In the genomic region with DNA sequence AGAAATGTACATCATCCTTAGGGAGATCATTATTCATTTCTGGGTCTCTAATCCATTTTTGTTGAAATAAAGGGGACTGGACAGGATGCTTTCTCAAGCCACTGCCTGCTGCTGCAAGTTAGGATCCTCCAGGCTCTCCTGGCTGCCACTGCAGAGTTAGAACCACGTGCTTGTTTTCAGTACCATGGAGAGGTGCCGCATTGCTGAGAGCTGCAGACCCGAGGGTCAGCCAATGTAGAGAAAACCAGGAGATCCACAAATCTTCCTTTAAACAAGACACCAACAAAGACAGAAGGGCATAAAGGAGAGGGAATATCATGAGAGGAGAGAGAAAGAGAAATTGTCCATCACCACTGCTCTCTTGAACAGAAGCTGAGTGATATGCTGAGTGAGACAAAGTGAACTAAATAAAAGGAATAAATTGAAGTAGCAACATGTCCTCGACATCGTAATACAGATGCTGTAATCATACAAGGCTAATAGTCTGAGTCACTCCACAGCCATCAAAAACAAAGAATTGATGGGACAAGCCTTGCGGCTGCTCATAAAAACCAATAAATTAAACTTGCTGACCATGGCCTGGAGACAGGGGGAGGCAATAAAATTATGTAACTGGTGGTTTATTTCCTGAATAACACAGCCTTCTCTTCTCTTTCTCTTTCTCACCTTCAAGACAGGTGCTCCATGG, we compare ENCODE assay signal across 1 cellular context.
TF ChIP-seq lines count a peak whose summit lies in the region.

No MANE protein-coding gene starts in this region.

TF ChIP-seq in HepG2, 621 proteins besides CTCF, POLR2A, EP300 and RAD21 (continued from another document and continues in another):
- TF ChIP-seq, protein P1, sequence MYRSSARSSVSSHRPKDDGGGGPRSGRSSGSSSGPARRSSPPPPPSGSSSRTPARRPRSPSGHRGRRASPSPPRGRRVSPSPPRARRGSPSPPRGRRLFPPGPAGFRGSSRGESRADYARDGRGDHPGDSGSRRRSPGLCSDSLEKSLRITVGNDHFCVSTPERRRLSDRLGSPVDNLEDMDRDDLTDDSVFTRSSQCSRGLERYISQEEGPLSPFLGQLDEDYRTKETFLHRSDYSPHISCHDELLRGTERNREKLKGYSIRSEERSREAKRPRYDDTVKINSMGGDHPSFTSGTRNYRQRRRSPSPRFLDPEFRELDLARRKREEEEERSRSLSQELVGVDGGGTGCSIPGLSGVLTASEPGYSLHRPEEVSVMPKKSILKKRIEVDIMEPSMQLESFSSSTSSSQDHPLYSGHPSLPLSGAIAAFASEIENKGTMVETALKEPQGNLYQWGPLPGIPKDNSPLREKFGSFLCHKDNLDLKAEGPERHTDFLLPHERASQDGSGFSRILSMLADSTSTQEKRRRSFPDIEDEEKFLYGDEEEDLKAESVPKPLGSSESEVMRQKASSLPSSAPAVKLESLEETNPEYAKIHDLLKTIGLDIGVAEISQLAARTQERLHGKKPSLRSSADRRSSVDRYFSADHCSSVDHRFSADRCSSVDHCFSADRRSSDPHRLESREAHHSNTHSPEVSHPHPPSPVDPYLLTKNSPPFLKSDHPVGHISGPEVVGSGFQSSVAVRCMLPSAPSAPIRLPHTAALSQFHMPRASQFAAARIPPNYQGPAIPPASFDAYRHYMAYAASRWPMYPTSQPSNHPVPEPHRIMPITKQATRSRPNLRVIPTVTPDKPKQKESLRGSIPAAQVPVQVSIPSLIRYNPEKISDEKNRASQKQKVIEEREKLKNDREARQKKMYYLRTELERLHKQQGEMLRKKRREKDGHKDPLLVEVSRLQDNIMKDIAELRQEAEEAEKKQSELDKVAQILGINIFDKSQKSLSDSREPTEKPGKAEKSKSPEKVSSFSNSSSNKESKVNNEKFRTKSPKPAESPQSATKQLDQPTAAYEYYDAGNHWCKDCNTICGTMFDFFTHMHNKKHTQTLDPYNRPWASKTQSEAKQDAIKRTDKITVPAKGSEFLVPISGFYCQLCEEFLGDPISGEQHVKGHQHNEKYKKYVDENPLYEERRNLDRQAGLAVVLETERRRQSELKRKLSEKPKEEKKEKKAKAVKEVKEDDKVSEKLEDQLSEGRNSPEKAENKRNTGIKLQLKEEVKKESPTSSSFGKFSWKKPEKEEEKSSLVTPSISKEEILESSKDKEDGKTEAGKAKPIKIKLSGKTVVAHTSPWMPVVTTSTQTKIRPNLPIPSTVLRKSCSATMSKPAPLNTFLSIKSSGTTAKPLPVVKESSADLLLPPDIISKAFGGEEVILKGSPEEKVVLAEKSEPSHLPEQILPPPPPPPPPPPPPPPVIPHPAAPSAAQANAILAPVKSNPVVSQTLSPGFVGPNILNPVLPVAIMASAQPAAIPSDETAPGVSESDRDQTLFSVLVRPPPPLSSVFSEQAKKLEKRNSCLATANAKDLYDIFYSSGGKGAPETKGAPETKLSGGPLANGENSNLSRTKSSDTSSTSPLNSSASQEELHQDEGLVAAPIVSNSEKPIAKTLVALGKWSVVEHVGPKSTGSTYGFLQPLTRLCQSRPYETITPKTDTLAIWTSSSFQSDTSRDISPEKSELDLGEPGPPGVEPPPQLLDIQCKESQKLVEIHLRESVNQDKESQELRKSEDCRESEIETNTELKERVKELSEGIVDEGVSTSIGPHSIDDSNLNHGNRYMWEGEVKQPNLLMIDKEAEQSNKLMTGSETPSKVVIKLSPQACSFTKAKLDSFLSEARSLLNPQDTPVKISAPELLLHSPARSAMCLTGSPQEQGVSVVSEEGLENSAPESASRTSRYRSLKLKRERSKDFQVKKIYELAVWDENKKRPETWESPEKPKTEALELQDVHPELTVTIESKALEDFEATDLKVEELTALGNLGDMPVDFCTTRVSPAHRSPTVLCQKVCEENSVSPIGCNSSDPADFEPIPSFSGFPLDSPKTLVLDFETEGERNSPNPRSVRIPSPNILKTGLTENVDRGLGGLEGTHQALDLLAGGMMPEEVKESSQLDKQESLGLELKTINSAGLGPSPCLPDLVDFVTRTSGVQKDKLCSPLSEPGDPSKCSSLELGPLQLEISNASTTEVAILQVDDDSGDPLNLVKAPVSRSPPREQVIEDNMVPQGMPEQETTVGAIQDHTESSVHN (CRISPR knock-in tag; IDR thresholded peaks at IDR 0.05), result no peak
- TF ChIP-seq ZNF556 (CRISPR knock-in tag; IDR thresholded peaks at IDR 0.05; ENCODE audit: borderline replicate concordance) (no peak), ZSCAN22 (CRISPR knock-in tag; IDR thresholded peaks at IDR 0.05) (no peak), ZEB1 (IDR thresholded peaks at IDR 0.05; ENCODE audit: insufficient replicate concordance, low read depth) (no peak), ZNF543 (CRISPR knock-in tag; IDR thresholded peaks at IDR 0.05) (no peak), MXI1 (IDR thresholded peaks at IDR 0.05; ENCODE audit: borderline replicate concordance, low read depth, low read length) (no peak), ZFP1 (CRISPR knock-in tag; IDR thresholded peaks at IDR 0.05) (no peak), ZNF569 (CRISPR knock-in tag; IDR thresholded peaks at IDR 0.05; ENCODE audit: borderline replicate concordance) (no peak), HCFC1 (IDR thresholded peaks at IDR 0.05; ENCODE audit: low read depth, low read length) (no peak), MIER2 (CRISPR knock-in tag; IDR thresholded peaks at IDR 0.05) (peak; percentile 96), ZBTB21 (CRISPR knock-in tag; IDR thresholded peaks at IDR 0.05) (no peak), ZNF629 (CRISPR knock-in tag; conservative IDR thresholded peaks at IDR 0.05) (no peak), KLF13 (CRISPR knock-in tag; IDR thresholded peaks at IDR 0.05) (no peak), ZFP37 (CRISPR knock-in tag; IDR thresholded peaks at IDR 0.05; ENCODE audit: borderline replicate concordance) (0 out of 2 replicates have a peak, but pooled peaks have one; percentile 66), CEBPG (CRISPR knock-in tag; IDR thresholded peaks at IDR 0.05) (no peak), EZH2 (conservative IDR thresholded peaks at IDR 0.05; ENCODE audit: low read depth, low read length) (no peak), SRF (IDR thresholded peaks at IDR 0.05; ENCODE audit: low read depth, low read length) (no peak), HIVEP1 (CRISPR knock-in tag; IDR thresholded peaks at IDR 0.05) (no peak), ZNF816 (CRISPR knock-in tag; IDR thresholded peaks at IDR 0.05; ENCODE audit: borderline replicate concordance) (0 out of 2 replicates have a peak, but pooled peaks have one; percentile 45), SMC3 (IDR thresholded peaks at IDR 0.05; ENCODE audit: low read length) (no peak), GABPA (IDR thresholded peaks at IDR 0.05; ENCODE audit: low read depth, low read length) (no peak), GABPA (CRISPR knock-in tag; IDR thresholded peaks at IDR 0.05; ENCODE audit: low read depth) (no peak)
- TF ChIP-seq, protein P2, sequence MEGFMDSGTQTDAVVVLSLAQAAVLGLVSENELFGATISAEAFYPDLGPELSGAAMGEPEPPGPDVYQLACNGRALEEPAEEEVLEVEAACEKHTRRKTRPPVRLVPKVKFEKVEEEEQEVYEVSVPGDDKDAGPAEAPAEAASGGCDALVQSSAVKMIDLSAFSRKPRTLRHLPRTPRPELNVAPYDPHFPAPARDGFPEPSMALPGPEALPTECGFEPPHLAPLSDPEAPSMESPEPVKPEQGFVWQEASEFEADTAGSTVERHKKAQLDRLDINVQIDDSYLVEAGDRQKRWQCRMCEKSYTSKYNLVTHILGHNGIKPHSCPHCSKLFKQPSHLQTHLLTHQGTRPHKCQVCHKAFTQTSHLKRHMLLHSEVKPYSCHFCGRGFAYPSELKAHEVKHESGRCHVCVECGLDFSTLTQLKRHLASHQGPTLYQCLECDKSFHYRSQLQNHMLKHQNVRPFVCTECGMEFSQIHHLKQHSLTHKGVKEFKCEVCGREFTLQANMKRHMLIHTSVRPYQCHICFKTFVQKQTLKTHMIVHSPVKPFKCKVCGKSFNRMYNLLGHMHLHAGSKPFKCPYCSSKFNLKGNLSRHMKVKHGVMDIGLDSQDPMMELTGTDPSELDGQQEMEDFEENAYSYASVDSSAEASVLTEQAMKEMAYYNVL (CRISPR knock-in tag; IDR thresholded peaks at IDR 0.05; ENCODE audit: borderline replicate concordance), result no peak
- TF ChIP-seq, protein P3, sequence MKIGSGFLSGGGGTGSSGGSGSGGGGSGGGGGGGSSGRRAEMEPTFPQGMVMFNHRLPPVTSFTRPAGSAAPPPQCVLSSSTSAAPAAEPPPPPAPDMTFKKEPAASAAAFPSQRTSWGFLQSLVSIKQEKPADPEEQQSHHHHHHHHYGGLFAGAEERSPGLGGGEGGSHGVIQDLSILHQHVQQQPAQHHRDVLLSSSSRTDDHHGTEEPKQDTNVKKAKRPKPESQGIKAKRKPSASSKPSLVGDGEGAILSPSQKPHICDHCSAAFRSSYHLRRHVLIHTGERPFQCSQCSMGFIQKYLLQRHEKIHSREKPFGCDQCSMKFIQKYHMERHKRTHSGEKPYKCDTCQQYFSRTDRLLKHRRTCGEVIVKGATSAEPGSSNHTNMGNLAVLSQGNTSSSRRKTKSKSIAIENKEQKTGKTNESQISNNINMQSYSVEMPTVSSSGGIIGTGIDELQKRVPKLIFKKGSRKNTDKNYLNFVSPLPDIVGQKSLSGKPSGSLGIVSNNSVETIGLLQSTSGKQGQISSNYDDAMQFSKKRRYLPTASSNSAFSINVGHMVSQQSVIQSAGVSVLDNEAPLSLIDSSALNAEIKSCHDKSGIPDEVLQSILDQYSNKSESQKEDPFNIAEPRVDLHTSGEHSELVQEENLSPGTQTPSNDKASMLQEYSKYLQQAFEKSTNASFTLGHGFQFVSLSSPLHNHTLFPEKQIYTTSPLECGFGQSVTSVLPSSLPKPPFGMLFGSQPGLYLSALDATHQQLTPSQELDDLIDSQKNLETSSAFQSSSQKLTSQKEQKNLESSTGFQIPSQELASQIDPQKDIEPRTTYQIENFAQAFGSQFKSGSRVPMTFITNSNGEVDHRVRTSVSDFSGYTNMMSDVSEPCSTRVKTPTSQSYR (CRISPR knock-in tag; IDR thresholded peaks at IDR 0.05; ENCODE audit: borderline replicate concordance), result no peak
- TF ChIP-seq, protein P4, sequence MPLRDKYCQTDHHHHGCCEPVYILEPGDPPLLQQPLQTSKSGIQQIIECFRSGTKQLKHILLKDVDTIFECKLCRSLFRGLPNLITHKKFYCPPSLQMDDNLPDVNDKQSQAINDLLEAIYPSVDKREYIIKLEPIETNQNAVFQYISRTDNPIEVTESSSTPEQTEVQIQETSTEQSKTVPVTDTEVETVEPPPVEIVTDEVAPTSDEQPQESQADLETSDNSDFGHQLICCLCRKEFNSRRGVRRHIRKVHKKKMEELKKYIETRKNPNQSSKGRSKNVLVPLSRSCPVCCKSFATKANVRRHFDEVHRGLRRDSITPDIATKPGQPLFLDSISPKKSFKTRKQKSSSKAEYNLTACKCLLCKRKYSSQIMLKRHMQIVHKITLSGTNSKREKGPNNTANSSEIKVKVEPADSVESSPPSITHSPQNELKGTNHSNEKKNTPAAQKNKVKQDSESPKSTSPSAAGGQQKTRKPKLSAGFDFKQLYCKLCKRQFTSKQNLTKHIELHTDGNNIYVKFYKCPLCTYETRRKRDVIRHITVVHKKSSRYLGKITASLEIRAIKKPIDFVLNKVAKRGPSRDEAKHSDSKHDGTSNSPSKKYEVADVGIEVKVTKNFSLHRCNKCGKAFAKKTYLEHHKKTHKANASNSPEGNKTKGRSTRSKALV (CRISPR knock-in tag; IDR thresholded peaks at IDR 0.05), result no peak
- TF ChIP-seq, protein P5, sequence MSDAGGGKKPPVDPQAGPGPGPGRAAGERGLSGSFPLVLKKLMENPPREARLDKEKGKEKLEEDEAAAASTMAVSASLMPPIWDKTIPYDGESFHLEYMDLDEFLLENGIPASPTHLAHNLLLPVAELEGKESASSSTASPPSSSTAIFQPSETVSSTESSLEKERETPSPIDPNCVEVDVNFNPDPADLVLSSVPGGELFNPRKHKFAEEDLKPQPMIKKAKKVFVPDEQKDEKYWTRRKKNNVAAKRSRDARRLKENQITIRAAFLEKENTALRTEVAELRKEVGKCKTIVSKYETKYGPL (CRISPR knock-in tag; IDR thresholded peaks at IDR 0.05), result no peak
- TF ChIP-seq, protein P6, sequence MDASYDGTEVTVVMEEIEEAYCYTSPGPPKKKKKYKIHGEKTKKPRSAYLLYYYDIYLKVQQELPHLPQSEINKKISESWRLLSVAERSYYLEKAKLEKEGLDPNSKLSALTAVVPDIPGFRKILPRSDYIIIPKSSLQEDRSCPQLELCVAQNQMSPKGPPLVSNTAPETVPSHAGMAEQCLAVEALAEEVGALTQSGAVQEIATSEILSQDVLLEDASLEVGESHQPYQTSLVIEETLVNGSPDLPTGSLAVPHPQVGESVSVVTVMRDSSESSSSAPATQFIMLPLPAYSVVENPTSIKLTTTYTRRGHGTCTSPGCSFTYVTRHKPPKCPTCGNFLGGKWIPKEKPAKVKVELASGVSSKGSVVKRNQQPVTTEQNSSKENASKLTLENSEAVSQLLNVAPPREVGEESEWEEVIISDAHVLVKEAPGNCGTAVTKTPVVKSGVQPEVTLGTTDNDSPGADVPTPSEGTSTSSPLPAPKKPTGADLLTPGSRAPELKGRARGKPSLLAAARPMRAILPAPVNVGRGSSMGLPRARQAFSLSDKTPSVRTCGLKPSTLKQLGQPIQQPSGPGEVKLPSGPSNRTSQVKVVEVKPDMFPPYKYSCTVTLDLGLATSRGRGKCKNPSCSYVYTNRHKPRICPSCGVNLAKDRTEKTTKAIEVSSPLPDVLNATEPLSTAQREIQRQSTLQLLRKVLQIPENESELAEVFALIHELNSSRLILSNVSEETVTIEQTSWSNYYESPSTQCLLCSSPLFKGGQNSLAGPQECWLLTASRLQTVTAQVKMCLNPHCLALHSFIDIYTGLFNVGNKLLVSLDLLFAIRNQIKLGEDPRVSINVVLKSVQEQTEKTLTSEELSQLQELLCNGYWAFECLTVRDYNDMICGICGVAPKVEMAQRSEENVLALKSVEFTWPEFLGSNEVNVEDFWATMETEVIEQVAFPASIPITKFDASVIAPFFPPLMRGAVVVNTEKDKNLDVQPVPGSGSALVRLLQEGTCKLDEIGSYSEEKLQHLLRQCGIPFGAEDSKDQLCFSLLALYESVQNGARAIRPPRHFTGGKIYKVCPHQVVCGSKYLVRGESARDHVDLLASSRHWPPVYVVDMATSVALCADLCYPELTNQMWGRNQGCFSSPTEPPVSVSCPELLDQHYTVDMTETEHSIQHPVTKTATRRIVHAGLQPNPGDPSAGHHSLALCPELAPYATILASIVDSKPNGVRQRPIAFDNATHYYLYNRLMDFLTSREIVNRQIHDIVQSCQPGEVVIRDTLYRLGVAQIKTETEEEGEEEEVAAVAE (CRISPR knock-in tag; IDR thresholded peaks at IDR 0.05; ENCODE audit: borderline replicate concordance), result no peak
- TF ChIP-seq, protein P7, sequence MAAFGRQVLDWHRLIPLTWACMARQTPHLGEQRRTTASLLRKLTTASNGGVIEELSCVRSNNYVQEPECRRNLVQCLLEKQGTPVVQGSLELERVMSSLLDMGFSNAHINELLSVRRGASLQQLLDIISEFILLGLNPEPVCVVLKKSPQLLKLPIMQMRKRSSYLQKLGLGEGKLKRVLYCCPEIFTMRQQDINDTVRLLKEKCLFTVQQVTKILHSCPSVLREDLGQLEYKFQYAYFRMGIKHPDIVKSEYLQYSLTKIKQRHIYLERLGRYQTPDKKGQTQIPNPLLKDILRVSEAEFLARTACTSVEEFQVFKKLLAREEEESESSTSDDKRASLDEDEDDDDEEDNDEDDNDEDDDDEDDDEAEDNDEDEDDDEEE (CRISPR knock-in tag; IDR thresholded peaks at IDR 0.05), result no peak
- TF ChIP-seq, protein P8, sequence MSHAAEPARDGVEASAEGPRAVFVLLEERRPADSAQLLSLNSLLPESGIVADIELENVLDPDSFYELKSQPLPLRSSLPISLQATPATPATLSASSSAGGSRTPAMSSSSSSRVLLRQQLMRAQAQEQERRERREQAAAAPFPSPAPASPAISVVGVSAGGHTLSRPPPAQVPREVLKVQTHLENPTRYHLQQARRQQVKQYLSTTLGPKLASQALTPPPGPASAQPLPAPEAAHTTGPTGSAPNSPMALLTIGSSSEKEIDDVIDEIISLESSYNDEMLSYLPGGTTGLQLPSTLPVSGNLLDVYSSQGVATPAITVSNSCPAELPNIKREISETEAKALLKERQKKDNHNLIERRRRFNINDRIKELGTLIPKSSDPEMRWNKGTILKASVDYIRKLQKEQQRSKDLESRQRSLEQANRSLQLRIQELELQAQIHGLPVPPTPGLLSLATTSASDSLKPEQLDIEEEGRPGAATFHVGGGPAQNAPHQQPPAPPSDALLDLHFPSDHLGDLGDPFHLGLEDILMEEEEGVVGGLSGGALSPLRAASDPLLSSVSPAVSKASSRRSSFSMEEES (CRISPR knock-in tag; IDR thresholded peaks at IDR 0.05), result peak; percentile 51; the same call in 1 of the 2 replicates
